24 cellular contexts compared by ENCODE assay signal in the genomic region with DNA sequence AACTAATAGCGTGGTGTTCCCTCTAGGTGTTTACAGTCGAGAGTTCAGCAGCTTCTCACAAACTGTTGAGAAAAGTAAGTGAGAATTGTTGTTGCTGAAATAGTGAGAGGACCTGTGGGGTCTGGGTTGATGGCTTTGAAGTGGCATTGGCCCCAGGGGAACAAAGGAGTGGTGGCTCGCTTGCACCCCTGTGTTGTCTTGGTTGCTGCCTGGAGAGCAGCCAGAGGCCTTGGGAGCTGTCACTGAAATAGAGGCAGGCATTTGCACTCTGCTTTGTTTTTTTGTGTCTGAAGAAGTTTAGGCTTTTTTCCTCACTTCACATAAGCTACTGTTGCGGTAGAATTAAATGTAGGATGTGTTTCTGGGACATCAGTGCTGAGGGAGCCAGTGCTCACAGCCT. TPM values are rescaled to one million over a fixed set of nuclear protein-coding genes. Genes with fewer than 3 reads are reported as not detected.
DNase-seq lines count a peak whose midpoint lies in the region; ATAC-seq and TF ChIP-seq lines count a peak whose summit lies in the region.
"Had no signal": no experiment of that assay in that cellular context is flagged by ENCODE, and none has a peak within 500 bp of the region (broad histone marks: within the 10 kb centered on the region; RNA-seq: fewer than 3 reads in every experiment).

No MANE protein-coding gene starts in this region.

- H2AFZ ChIP-seq in Loucy (ENCODE audit: low read length) = no peak overlapping the region

- peaks cover 28% of the 10 kb centered on the region; the same call in 1 of the 2 replicates for H3K36me3 ChIP-seq in Loucy (ENCODE audit: insufficient read depth, low read length)
- H3K36me3 ChIP-seq: SJCRH30 had no signal

- no peaks in the 10 kb centered on the region for H3K79me2 ChIP-seq in Loucy (ENCODE audit: insufficient read depth, low read length)

- CTCF ChIA-PET in activated CD8-positive, alpha-beta T cell treated with anti-CD3 and anti-CD28 coated beads, Interleukin-2, amount 10 ng/mL, durations not matched to agents 7 days and 5 days (lab: Charles Lee) = interaction anchor here (0.8 to 1.4 kb wide), 3 partner anchors 9 to 163 kb away, joined by 3 to 6 read pairs (median 5); no protein-coding TSS in a partner anchor
- CTCF ChIA-PET in activated CD8-positive, alpha-beta T cell treated with anti-CD3 and anti-CD28 coated beads for 36 hours (lab: Charles Lee) = no interaction called here

- H3K4me1 ChIP-seq in Loucy (ENCODE audit: insufficient read depth, low read length, poor library complexity, severe bottlenecking) = peaks cover 42% of the 10 kb centered on the region
- H3K4me1 ChIP-seq: BE2C, SJCRH30 had no signal

- H3K36me3 Mint-ChIP-seq in activated CD8-positive, alpha-beta T cell treated with anti-CD3 and anti-CD28 coated beads, Interleukin-2, amount 10 ng/mL, durations not matched to agents 7 days and 5 days (ENCODE audit: low read depth) = peaks cover 73% of the 10 kb centered on the region
- peaks cover 63% of the 10 kb centered on the region for H3K36me3 Mint-ChIP-seq in activated CD8-positive, alpha-beta T cell treated with anti-CD3 and anti-CD28 coated beads for 36 hours (ENCODE audit: low read depth)
- peaks cover 24% of the 10 kb centered on the region for H3K36me3 Mint-ChIP-seq in HFFc6 (ENCODE audit: low read depth)

- peak overlapping the region; percentile 40 for H3K27ac Mint-ChIP-seq in activated CD8-positive, alpha-beta T cell treated with anti-CD3 and anti-CD28 coated beads, Interleukin-2, amount 10 ng/mL, durations not matched to agents 7 days and 5 days
- no peak overlapping the region for H3K27ac Mint-ChIP-seq in activated CD8-positive, alpha-beta T cell treated with anti-CD3 and anti-CD28 coated beads for 36 hours
- H3K27ac Mint-ChIP-seq in HFFc6 = no peak overlapping the region

- no peak for TF ChIP-seq CTCF in activated CD8-positive, alpha-beta T cell treated with anti-CD3 and anti-CD28 coated beads for 36 hours (IDR thresholded peaks at IDR 0.05)
- TF ChIP-seq CTCF in Loucy (conservative IDR thresholded peaks at IDR 0.05; ENCODE audit: low read length) (no peak), HFFc6 (IDR thresholded peaks at IDR 0.05) (no peak)

- intact Hi-C loops in activated CD8-positive, alpha-beta T cell treated with anti-CD3 and anti-CD28 coated beads for 36 hours (cut with micrococcal nuclease) = no loop called here

- H3K27me3 ChIP-seq in Loucy (ENCODE audit: insufficient read depth, low read length, poor library complexity, severe bottlenecking) = no peaks in the 10 kb centered on the region
- H3K27me3 ChIP-seq: BE2C, SJCRH30 had no signal

- peak overlapping the region; percentile 36 for H3K27ac ChIP-seq in caudate nucleus (ENCODE audit: low read depth, low read length)
- H3K27ac ChIP-seq: HL-60, SJCRH30 had no signal

- no peaks in the 10 kb centered on the region for H3K27me3 Mint-ChIP-seq in activated CD8-positive, alpha-beta T cell treated with anti-CD3 and anti-CD28 coated beads, Interleukin-2, amount 10 ng/mL, durations not matched to agents 7 days and 5 days (ENCODE audit: low read depth)
- H3K27me3 Mint-ChIP-seq in activated CD8-positive, alpha-beta T cell treated with anti-CD3 and anti-CD28 coated beads for 36 hours = no peaks in the 10 kb centered on the region
- H3K27me3 Mint-ChIP-seq in HFFc6 (ENCODE audit: insufficient read depth) = no peaks in the 10 kb centered on the region
- H3K27me3 Mint-ChIP-seq: CD4-positive, CD25-positive, alpha-beta regulatory T cell had no signal

- peak overlapping the region; percentile 30 for H3K4me3 ChIP-seq in Loucy (ENCODE audit: low read length, poor library complexity, severe bottlenecking)
- H3K4me3 ChIP-seq: SJCRH30 had no signal

- peak overlapping the region; percentile 27 for H3K4me3 Mint-ChIP-seq in activated CD8-positive, alpha-beta T cell treated with anti-CD3 and anti-CD28 coated beads, Interleukin-2, amount 10 ng/mL, durations not matched to agents 7 days and 5 days
- no peak overlapping the region for H3K4me3 Mint-ChIP-seq in activated CD8-positive, alpha-beta T cell treated with anti-CD3 and anti-CD28 coated beads for 36 hours
- no peak overlapping the region for H3K4me3 Mint-ChIP-seq in HFFc6
- H3K4me3 Mint-ChIP-seq: CD4-positive, CD25-positive, alpha-beta regulatory T cell had no signal

- H3K9ac ChIP-seq in Loucy (ENCODE audit: low read depth, low read length, poor library complexity, severe bottlenecking) = peak overlapping the region; percentile 65

- no peaks in the 10 kb centered on the region for H3F3A ChIP-seq in Loucy (ENCODE audit: low read depth)

- H3K9me2 ChIP-seq in Loucy (replicated peaks; ENCODE audit: low read depth, low read length) = no peaks in the 10 kb centered on the region

- no peak for ATAC-seq in activated CD8-positive, alpha-beta T cell treated with anti-CD3 and anti-CD28 coated beads, Interleukin-2, amount 10 ng/mL, durations not matched to agents 7 days and 5 days
- ATAC-seq in activated CD8-positive, alpha-beta T cell treated with anti-CD3 and anti-CD28 coated beads for 36 hours = no peak
- ATAC-seq in GM18907 (IDR thresholded peaks at IDR 0.05; ENCODE audit: unreplicated experiment) = no peak
- ATAC-seq: HCT116, PC-3, Right ventricle myocardium inferior, SK-N-SH treated with all-trans-retinoic acid at 6 μM for 48 hours had no signal

- no peaks in the 10 kb centered on the region for H4K20me1 ChIP-seq in Loucy (ENCODE audit: insufficient read depth, low read length, poor library complexity, severe bottlenecking)

- no peaks in the 10 kb centered on the region for H3K9me3 ChIP-seq in Loucy (ENCODE audit: insufficient read depth, low read depth, low read length)
- H3K9me3 ChIP-seq: BE2C, SJCRH30 had no signal

- H3K4me2 ChIP-seq in Loucy (ENCODE audit: low read depth, low read length, poor library complexity, severe bottlenecking) = peak overlapping the region; percentile 52

- POLR2A ChIA-PET in activated CD8-positive, alpha-beta T cell treated with anti-CD3 and anti-CD28 coated beads, Interleukin-2, amount 10 ng/mL, durations not matched to agents 7 days and 5 days (lab: Charles Lee) = interaction anchor here (0.8 kb wide), 1 partner anchor 21 kb away, joined by 3 read pairs; no protein-coding TSS in a partner anchor
- POLR2A ChIA-PET in activated CD8-positive, alpha-beta T cell treated with anti-CD3 and anti-CD28 coated beads for 36 hours (lab: Charles Lee) = no interaction called here

- H3K9me3 Mint-ChIP-seq in activated CD8-positive, alpha-beta T cell treated with anti-CD3 and anti-CD28 coated beads, Interleukin-2, amount 10 ng/mL, durations not matched to agents 7 days and 5 days (ENCODE audit: insufficient read depth) = no peaks in the 10 kb centered on the region
- H3K9me3 Mint-ChIP-seq in activated CD8-positive, alpha-beta T cell treated with anti-CD3 and anti-CD28 coated beads for 36 hours = no peaks in the 10 kb centered on the region
- no peaks in the 10 kb centered on the region for H3K9me3 Mint-ChIP-seq in HFFc6
- H3K9me3 Mint-ChIP-seq: CD4-positive, CD25-positive, alpha-beta regulatory T cell had no signal

- DNase-seq in activated CD8-positive, alpha-beta T cell treated with anti-CD3 and anti-CD28 coated beads, Interleukin-2, amount 10 ng/mL, durations not matched to agents 7 days and 5 days = no peak
- DNase-seq in activated CD8-positive, alpha-beta T cell treated with anti-CD3 and anti-CD28 coated beads for 36 hours = no peak
- DNase-seq in caudate nucleus (lab: John Stamatoyannopoulos, UW) (no peak), NCI-H526 treated with DMSO at 0.1 percent for 48 hours (lab: John Stamatoyannopoulos, UW) (no peak), HFFc6 (no peak)
- DNase-seq: 8988T; ACHN; BE2C; CD4-positive, CD25-positive, alpha-beta regulatory T cell; DMS153; NCI-H1092; NCI-H1417 treated with DMSO at 0.1 percent for 48 hours; NCI-H1694 treated with DMSO at 0.1 percent for 48 hours; NCI-H2081; NCI-H524; NCI-H774; PC-3; SJCRH30 had no signal

- H3K4me1 Mint-ChIP-seq in activated CD8-positive, alpha-beta T cell treated with anti-CD3 and anti-CD28 coated beads, Interleukin-2, amount 10 ng/mL, durations not matched to agents 7 days and 5 days (ENCODE audit: low read depth) = peaks cover 40% of the 10 kb centered on the region
- peaks cover 15% of the 10 kb centered on the region for H3K4me1 Mint-ChIP-seq in activated CD8-positive, alpha-beta T cell treated with anti-CD3 and anti-CD28 coated beads for 36 hours (ENCODE audit: low read depth)
- H3K4me1 Mint-ChIP-seq in HFFc6 (ENCODE audit: low read depth) = no peaks in the 10 kb centered on the region

RNA-seq across cellular contexts. Expression of a gene that starts 36.8 kb away (rescaled TPM):
- 10 to 100 TPM; 70.4 to 73.2 TPM for total RNA-seq in activated CD8-positive, alpha-beta T cell treated with anti-CD3 and anti-CD28 coated beads, Interleukin-2, amount 10 ng/mL, durations not matched to agents 7 days and 5 days
- 10 to 100 TPM; 67.4 to 78.4 TPM for total RNA-seq in activated CD8-positive, alpha-beta T cell treated with anti-CD3 and anti-CD28 coated beads for 36 hours
- total RNA-seq in HFFc6 (2021; fragmentation: NEBNext Ultra II Directional; extraction: Animal tissue kit (Norgen Biotek cat#: 25700)) = 10 to 100 TPM; 32.1 to 37.7 (median 36.4) TPM

RNA-seq across cellular contexts. Expression of a gene that starts 36.9 kb away (rescaled TPM):
- total RNA-seq in activated CD8-positive, alpha-beta T cell treated with anti-CD3 and anti-CD28 coated beads, Interleukin-2, amount 10 ng/mL, durations not matched to agents 7 days and 5 days = 10 to 100 TPM; 26.3 to 30.7 TPM
- 10 to 100 TPM; 20.2 to 23.1 TPM for total RNA-seq in activated CD8-positive, alpha-beta T cell treated with anti-CD3 and anti-CD28 coated beads for 36 hours
- 10 to 100 TPM; 10.5 to 16.2 (median 13.7) TPM for total RNA-seq in HFFc6 (2021; fragmentation: NEBNext Ultra II Directional; extraction: Animal tissue kit (Norgen Biotek cat#: 25700))
